ENCODE assay signal across 19 cellular contexts in the genomic region with DNA sequence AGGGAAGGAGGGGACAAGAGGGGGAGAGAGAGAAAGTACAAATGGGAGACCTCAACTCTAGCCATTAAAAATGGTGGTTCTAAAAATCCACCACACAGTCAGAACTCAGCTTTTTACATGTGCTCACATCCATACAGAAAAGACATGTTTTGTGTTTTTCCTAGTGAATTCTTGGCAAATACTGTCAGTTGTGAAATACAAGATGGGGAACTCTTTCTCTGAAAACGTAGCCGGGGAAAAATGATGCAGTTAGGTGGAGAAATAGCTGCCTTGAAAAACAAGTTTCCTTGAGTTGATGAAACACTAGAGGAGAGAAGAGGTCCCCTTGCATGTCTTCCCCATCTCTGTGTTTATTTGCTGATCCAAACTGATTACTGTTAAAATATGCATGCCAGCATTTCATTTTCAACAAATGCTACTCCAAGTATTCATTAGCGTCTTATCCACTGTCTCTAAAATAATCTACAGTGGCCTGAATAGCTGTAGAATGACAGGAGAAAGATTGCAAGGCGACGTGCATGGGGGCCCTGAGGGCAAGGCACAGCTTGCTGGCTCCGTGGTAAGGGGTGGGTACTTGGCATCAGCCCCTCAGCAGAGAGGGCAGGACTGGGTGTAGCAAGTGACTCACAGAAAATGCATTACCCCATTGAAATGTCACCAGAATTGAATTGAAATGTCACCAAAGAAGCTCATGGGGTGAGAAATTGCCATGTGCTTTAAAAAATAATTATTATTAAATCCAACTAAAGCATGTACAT. TPM values are rescaled to one million over a fixed set of nuclear protein-coding genes. Genes with fewer than 3 reads are reported as not detected.
DNase-seq lines count a peak whose midpoint lies in the region; TF ChIP-seq lines count a peak whose summit lies in the region.
"Had no signal": no experiment of that assay in that cellular context is flagged by ENCODE, and none has a peak within 500 bp of the region (broad histone marks: within the 10 kb centered on the region; RNA-seq: fewer than 3 reads in every experiment).

No MANE protein-coding gene starts in this region.

- CTCF ChIA-PET in activated naive CD4-positive, alpha-beta T cell treated with anti-CD3 and anti-CD28 coated beads for 36 hours (lab: Charles Lee): no interaction called here

- no peaks in the 10 kb centered on the region for H3K36me3 Mint-ChIP-seq in HFFc6 (ENCODE audit: low read depth)
- H3K36me3 Mint-ChIP-seq in activated naive CD4-positive, alpha-beta T cell treated with anti-CD3 and anti-CD28 coated beads for 36 hours (ENCODE audit: low read depth): no peaks in the 10 kb centered on the region
- H3K36me3 Mint-ChIP-seq in immature natural killer cell: no peaks in the 10 kb centered on the region
- H3K36me3 Mint-ChIP-seq: activated naive CD4-positive, alpha-beta T cell treated with anti-CD3 and anti-CD28 coated beads, Interleukin-2, amount 10 ng/mL, durations not matched to agents 7 days and 5 days had no signal

- no peak overlapping the region for H3K4me3 ChIP-seq in choroid plexus epithelial cell (ENCODE audit: low read depth, low read length)
- no peak overlapping the region for H3K4me3 ChIP-seq in neutrophil (ENCODE audit: low read depth in 1 of 2, low read length in 1 of 2)
- H3K4me3 ChIP-seq in uterus: no peak overlapping the region
- H3K4me3 ChIP-seq: mucosa of descending colon, ovary, SJCRH30, spleen had no signal

- TF ChIP-seq POLR2A in uterus (IDR thresholded peaks at IDR 0.05): no peak

- no peaks in the 10 kb centered on the region for H3K9me3 ChIP-seq in neutrophil
- no peaks in the 10 kb centered on the region for H3K9me3 ChIP-seq in uterus
- H3K9me3 ChIP-seq: mucosa of descending colon, ovary, SJCRH30 had no signal

- no peaks in the 10 kb centered on the region for H3K27me3 ChIP-seq in neutrophil
- H3K27me3 ChIP-seq in uterus: no peaks in the 10 kb centered on the region
- H3K27me3 ChIP-seq: ovary, SJCRH30 had no signal

- no peaks in the 10 kb centered on the region; the same call in 1 of the 2 replicates for H3K27me3 Mint-ChIP-seq in HFFc6 (ENCODE audit: insufficient read depth)
- no peaks in the 10 kb centered on the region for H3K27me3 Mint-ChIP-seq in activated naive CD4-positive, alpha-beta T cell treated with anti-CD3 and anti-CD28 coated beads for 36 hours (ENCODE audit: low read depth)
- peaks cover 0 to 4% (median 0%) of the 10 kb centered on the region in 3 donors for H3K27me3 Mint-ChIP-seq in immature natural killer cell (ENCODE audit: low read depth in 3 of 3)
- H3K27me3 Mint-ChIP-seq: activated naive CD4-positive, alpha-beta T cell treated with anti-CD3 and anti-CD28 coated beads, Interleukin-2, amount 10 ng/mL, durations not matched to agents 7 days and 5 days had no signal

- H3K27ac Mint-ChIP-seq in HFFc6: peak overlapping the region; percentile 54
- H3K27ac Mint-ChIP-seq in activated naive CD4-positive, alpha-beta T cell treated with anti-CD3 and anti-CD28 coated beads for 36 hours: no peak overlapping the region
- H3K27ac Mint-ChIP-seq in immature natural killer cell: no peak overlapping the region
- H3K27ac Mint-ChIP-seq: activated naive CD4-positive, alpha-beta T cell treated with anti-CD3 and anti-CD28 coated beads, Interleukin-2, amount 10 ng/mL, durations not matched to agents 7 days and 5 days; B cell had no signal

- peaks cover 24 to 47% of the 10 kb centered on the region in 2 experiments for H3K4me1 ChIP-seq in neutrophil (ENCODE audit: control insufficient read depth in 1 of 2, insufficient read depth in 1 of 2, low read depth in 1 of 2, low read length in 1 of 2)
- no peaks in the 10 kb centered on the region for H3K4me1 ChIP-seq in uterus

- H3K9me3 Mint-ChIP-seq in HFFc6 (no peaks in the 10 kb centered on the region), immature natural killer cell (no peaks in the 10 kb centered on the region)
- H3K9me3 Mint-ChIP-seq in activated naive CD4-positive, alpha-beta T cell treated with anti-CD3 and anti-CD28 coated beads for 36 hours: no peaks in the 10 kb centered on the region
- H3K9me3 Mint-ChIP-seq: activated naive CD4-positive, alpha-beta T cell treated with anti-CD3 and anti-CD28 coated beads, Interleukin-2, amount 10 ng/mL, durations not matched to agents 7 days and 5 days had no signal

- H3K27ac ChIP-seq in neutrophil (peak overlapping the region; percentile 5), uterus (peak overlapping the region in 1 of 2 donors; percentile 47)
- H3K27ac ChIP-seq: ovary, SJCRH30, spleen had no signal

- intact Hi-C loops in activated naive CD4-positive, alpha-beta T cell treated with anti-CD3 and anti-CD28 coated beads for 36 hours (cut with micrococcal nuclease): no loop called here
- intact Hi-C loops in uterus (cut with DNase I; ENCODE audit: low total_unique reads): no loop called here

- TF ChIP-seq CTCF in HFFc6 (IDR thresholded peaks at IDR 0.05) (no peak), choroid plexus epithelial cell (conservative IDR thresholded peaks at IDR 0.05; ENCODE audit: low read depth, low read length) (no peak), neutrophil (IDR thresholded peaks at IDR 0.05) (no peak), uterus (IDR thresholded peaks at IDR 0.05) (no peak)

- H3K36me3 ChIP-seq in neutrophil (no peaks in the 10 kb centered on the region), uterus (no peaks in the 10 kb centered on the region)
- H3K36me3 ChIP-seq: ovary, SJCRH30, spleen had no signal

- DNase-seq in AG08395 (ENCODE audit: low spot score) (peak; percentile 60), HFFc6 (peak; percentile 36), choroid plexus epithelial cell (ENCODE audit: low read depth) (peak; percentile 75), uterus (no peak), immature natural killer cell (no peak), germinal center (ENCODE audit: low spot score) (no peak)
- DNase-seq in activated naive CD4-positive, alpha-beta T cell treated with anti-CD3 and anti-CD28 coated beads for 36 hours: no peak
- DNase-seq: activated naive CD4-positive, alpha-beta T cell treated with anti-CD3 and anti-CD28 coated beads, Interleukin-2, amount 10 ng/mL, durations not matched to agents 7 days and 5 days; central memory CD4-positive, alpha-beta T cell; DMS 273 treated with DMSO at 0.1 percent for 48 hours; GOT3; mucosa of descending colon; NCI-H1092; NK-92 treated with Interleukin-12 subunit alpha and Interleukin-12 subunit beta, amount 100 ng/mL, for 24 hours; ovary; SJCRH30; spleen had no signal

- H3K4me3 Mint-ChIP-seq in HFFc6: peak overlapping the region; percentile 11; the same call in 1 of the 2 replicates
- no peak overlapping the region for H3K4me3 Mint-ChIP-seq in activated naive CD4-positive, alpha-beta T cell treated with anti-CD3 and anti-CD28 coated beads for 36 hours
- H3K4me3 Mint-ChIP-seq in immature natural killer cell: no peak overlapping the region
- H3K4me3 Mint-ChIP-seq: activated naive CD4-positive, alpha-beta T cell treated with anti-CD3 and anti-CD28 coated beads, Interleukin-2, amount 10 ng/mL, durations not matched to agents 7 days and 5 days; B cell had no signal

- H3K4me1 Mint-ChIP-seq in HFFc6 (ENCODE audit: low read depth) (peaks cover 18% of the 10 kb centered on the region), immature natural killer cell (peaks cover 9 to 14% of the 10 kb centered on the region in 2 donors)
- peaks cover 7% of the 10 kb centered on the region for H3K4me1 Mint-ChIP-seq in activated naive CD4-positive, alpha-beta T cell treated with anti-CD3 and anti-CD28 coated beads for 36 hours (ENCODE audit: low read depth)
- H3K4me1 Mint-ChIP-seq: B cell had no signal

RNA-seq across cellular contexts. Expression of a gene that starts 48.1 kb away (rescaled TPM):
- total RNA-seq in HFFc6 (2021; fragmentation: NEBNext Ultra II Directional; extraction: Animal tissue kit (Norgen Biotek cat#: 25700)): 10 to 100 TPM; 34.4 to 53.2 (median 44.9) TPM
- 10 to 100 TPM; 20.7 to 21.6 TPM for total RNA-seq in activated naive CD4-positive, alpha-beta T cell treated with anti-CD3 and anti-CD28 coated beads for 36 hours
- 100 to 1,000 TPM in 1 of 4 donors, 10 to 100 TPM in 3; 15.4 to 121 (median 47.7) TPM for total RNA-seq in uterus
- 10 to 100 TPM in 1 of 3 donors, 1 to 10 TPM in 2; 6.4 to 12.6 (median 9.9) TPM for polyA plus RNA-seq in immature natural killer cell

Comparison
In these comparisons a context has a peak if more than half of its experiments do, and no peak if none do; other contexts are left out.
1. DNase-seq: peak in AG08395 (single experiment), HFFc6 (single experiment) and choroid plexus epithelial cell (single experiment); none in activated naive CD4-positive, alpha-beta T cell treated with anti-CD3 and anti-CD28 coated beads for 36 hours (single experiment), uterus (0 of 2), immature natural killer cell (0 of 3) and germinal center (single experiment).